ENCODE assay signal across 22 cellular contexts in genomic region chr1:20883766-20884165, GRCh38.
DNase-seq lines count a peak whose midpoint lies in the region; ATAC-seq, FAIRE-seq and TF ChIP-seq lines count a peak whose summit lies in the region.
"Had no signal": no experiment of that assay in that cellular context is flagged by ENCODE, and none has a peak within 500 bp of the region (broad histone marks: within the 10 kb centered on the region; RNA-seq: fewer than 3 reads in every experiment).

No MANE protein-coding gene starts in this region.

- no peak overlapping the region for H3K4me3 ChIP-seq in bronchial epithelial cell (ENCODE audit: low read depth, low read length)
- H3K4me3 ChIP-seq in keratinocyte (ENCODE audit: control insufficient read depth in 2 of 3, extremely low read depth in 1 of 3, insufficient read depth in 2 of 3, low read depth in 1 of 3, low read length in 3 of 3), result no peak overlapping the region
- H3K4me3 ChIP-seq in CD8-positive, alpha-beta T cell (ENCODE audit: low read depth, low read length), result no peak overlapping the region
- H3K4me3 ChIP-seq: K562, spleen had no signal

- no peak for ATAC-seq in stimulated activated naive CD8-positive, alpha-beta T cell treated with anti-CD3 and anti-CD28 coated beads, Interleukin-15, amount 100 ng/mL, for 72 hours
- ATAC-seq in stimulated activated naive CD8-positive, alpha-beta T cell treated with anti-CD3 and anti-CD28 coated beads, Interleukin-15, Interleukin-2, amounts not matched to agents 100 U/mL and 50 U/mL, for 24 hours, result no peak
- ATAC-seq in CD8-positive, alpha-beta T cell, result no peak
- ATAC-seq: K562 had no signal

- no peak overlapping the region for H2AFZ ChIP-seq in keratinocyte (ENCODE audit: control insufficient read depth, low read length)

- H3K36me3 ChIP-seq in bronchial epithelial cell (ENCODE audit: control insufficient read depth, insufficient read depth, low read length), result peaks cover 3% of the 10 kb centered on the region
- H3K36me3 ChIP-seq in keratinocyte (ENCODE audit: control insufficient read depth in 2 of 2, extremely low read depth in 1 of 2, insufficient read depth in 2 of 2, low read length in 2 of 2), result peaks cover 5 to 6% of the 10 kb centered on the region in 2 experiments
- peaks cover 5% of the 10 kb centered on the region for H3K36me3 ChIP-seq in CD8-positive, alpha-beta T cell (ENCODE audit: insufficient read depth, low read length)

- no peaks in the 10 kb centered on the region for H4K20me1 ChIP-seq in keratinocyte (ENCODE audit: control insufficient read depth, extremely low read depth, insufficient read depth, low read length)

- dilution Hi-C loops in keratinocyte (cut with MboI; ENCODE audit: extremely low pct_ligation_motif_present, low sequenced_read_pairs), result no loop called here

- H3K4me1 Mint-ChIP-seq in stimulated activated naive CD8-positive, alpha-beta T cell treated with anti-CD3 and anti-CD28 coated beads, Interleukin-15, amount 100 ng/mL, for 72 hours, result no peaks in the 10 kb centered on the region
- no peaks in the 10 kb centered on the region for H3K4me1 Mint-ChIP-seq in CD8-positive, alpha-beta T cell (ENCODE audit: low read depth)
- H3K4me1 Mint-ChIP-seq in activated T-cell treated with anti-CD3 and anti-CD28 coated beads, Interleukin-2, amount 50 U/mL, for 24 hours (ENCODE audit: low read depth), result no peaks in the 10 kb centered on the region
- H3K4me1 Mint-ChIP-seq: activated CD4-positive, alpha-beta T cell treated with anti-CD3 and anti-CD28 coated beads, Interleukin-2, amount 10 ng/mL, durations not matched to agents 7 days and 5 days had no signal

- FAIRE-seq in bronchial epithelial cell (lab: Jason Lieb, UNC) (no peak), keratinocyte (lab: Jason Lieb, UNC) (peak; percentile 90)
- FAIRE-seq: A204.1, K562, TTC549 had no signal

- H3K27me3 ChIP-seq in bronchial epithelial cell (ENCODE audit: control insufficient read depth, insufficient read depth, low read length) (no peaks in the 10 kb centered on the region), keratinocyte (ENCODE audit: control insufficient read depth, extremely low read depth, insufficient read depth, low read length) (no peaks in the 10 kb centered on the region)
- H3K27me3 ChIP-seq in CD8-positive, alpha-beta T cell (ENCODE audit: insufficient read depth, low read length), result no peaks in the 10 kb centered on the region
- H3K27me3 ChIP-seq: neutrophil, spleen had no signal

- H3K36me3 Mint-ChIP-seq in CD8-positive, alpha-beta T cell, result peaks cover 20% of the 10 kb centered on the region
- H3K36me3 Mint-ChIP-seq in activated T-cell treated with anti-CD3 and anti-CD28 coated beads, Interleukin-2, amount 50 U/mL, for 24 hours (ENCODE audit: low read depth), result peaks cover 37% of the 10 kb centered on the region

- H3K9me3 Mint-ChIP-seq in stimulated activated naive CD8-positive, alpha-beta T cell treated with anti-CD3 and anti-CD28 coated beads, Interleukin-15, amount 100 ng/mL, for 72 hours, result no peaks in the 10 kb centered on the region
- H3K9me3 Mint-ChIP-seq in CD8-positive, alpha-beta T cell, result no peaks in the 10 kb centered on the region
- H3K9me3 Mint-ChIP-seq in activated T-cell treated with anti-CD3 and anti-CD28 coated beads, Interleukin-2, amount 50 U/mL, for 24 hours, result no peaks in the 10 kb centered on the region
- H3K9me3 Mint-ChIP-seq: activated CD4-positive, alpha-beta T cell treated with anti-CD3 and anti-CD28 coated beads, Interleukin-2, amount 10 ng/mL, durations not matched to agents 7 days and 5 days had no signal

- H3K4me3 Mint-ChIP-seq in stimulated activated naive CD8-positive, alpha-beta T cell treated with anti-CD3 and anti-CD28 coated beads, Interleukin-15, amount 100 ng/mL, for 72 hours, result no peak overlapping the region
- no peak overlapping the region for H3K4me3 Mint-ChIP-seq in CD8-positive, alpha-beta T cell
- no peak overlapping the region for H3K4me3 Mint-ChIP-seq in activated T-cell treated with anti-CD3 and anti-CD28 coated beads, Interleukin-2, amount 50 U/mL, for 24 hours
- H3K4me3 Mint-ChIP-seq: activated CD4-positive, alpha-beta T cell treated with anti-CD3 and anti-CD28 coated beads, Interleukin-2, amount 10 ng/mL, durations not matched to agents 7 days and 5 days had no signal

- H3K79me2 ChIP-seq in keratinocyte (ENCODE audit: control insufficient read depth, insufficient read depth, low read length), result no peaks in the 10 kb centered on the region

- POLR2A ChIA-PET in CD8-positive, alpha-beta T cell (lab: Charles Lee), result interaction anchor here (0.6 kb wide), 1 partner anchor 12 kb away, joined by 7 read pairs; no protein-coding TSS in a partner anchor
- POLR2A ChIA-PET in GM10248 (lab: Yijun Ruan, JAX), result no interaction called here

- peak overlapping the region; percentile 67 for H3K4me2 ChIP-seq in keratinocyte (ENCODE audit: control insufficient read depth, extremely low read depth, insufficient read depth, low read depth, low read length)

- DNase-seq in stimulated activated naive CD8-positive, alpha-beta T cell treated with anti-CD3 and anti-CD28 coated beads, Interleukin-15, amount 100 ng/mL, for 72 hours, result no peak
- DNase-seq in stimulated activated naive CD8-positive, alpha-beta T cell treated with anti-CD3 and anti-CD28 coated beads, Interleukin-15, Interleukin-2, amounts not matched to agents 100 U/mL and 50 U/mL, for 24 hours, result no peak
- peak; percentile 85 for DNase-seq in bronchial epithelial cell (ENCODE audit: low read depth)
- DNase-seq in keratinocyte (ENCODE audit: low read depth, low spot score), result peak; percentile 59
- no peak for DNase-seq in CD8-positive, alpha-beta T cell
- DNase-seq in activated T-cell treated with anti-CD3 and anti-CD28 coated beads for 4 hours, result no peak
- no peak for DNase-seq in GM10248 (ENCODE audit: extremely low spot score)
- no peak for DNase-seq in activated T-cell treated with anti-CD3 and anti-CD28 coated beads, Interleukin-2, amount 50 U/mL, for 24 hours
- DNase-seq: activated CD4-positive, alpha-beta T cell treated with anti-CD3 and anti-CD28 coated beads, Interleukin-2, amount 10 ng/mL, durations not matched to agents 7 days and 5 days; activated CD8-positive, alpha-beta memory T cell treated with anti-CD3 and anti-CD28 coated beads, Interleukin-2, amount 50 U/mL, for 48 hours; activated gamma-delta T cell; amniotic stem cell; effector CD8-positive, alpha-beta T cell; NCI-H2171 treated with DMSO at 0.1 percent for 48 hours; NCI-H69; Right ventricle myocardium superior; spleen; SW 1271 had no signal

- H3K9me3 ChIP-seq in keratinocyte (ENCODE audit: control insufficient read depth, low read depth, low read length), result no peaks in the 10 kb centered on the region
- H3K9me3 ChIP-seq in CD8-positive, alpha-beta T cell (ENCODE audit: low read length), result no peaks in the 10 kb centered on the region
- H3K9me3 ChIP-seq: neutrophil, spleen had no signal

- intact Hi-C loops in CD8-positive, alpha-beta T cell (cut with DNase I, micrococcal nuclease), result no loop called here

- H3K27ac Mint-ChIP-seq in stimulated activated naive CD8-positive, alpha-beta T cell treated with anti-CD3 and anti-CD28 coated beads, Interleukin-15, amount 100 ng/mL, for 72 hours, result peak overlapping the region; percentile 0 to 93
- no peak overlapping the region for H3K27ac Mint-ChIP-seq in CD8-positive, alpha-beta T cell
- H3K27ac Mint-ChIP-seq in activated T-cell treated with anti-CD3 and anti-CD28 coated beads, Interleukin-2, amount 50 U/mL, for 24 hours, result no peak overlapping the region
- H3K27ac Mint-ChIP-seq: activated CD4-positive, alpha-beta T cell treated with anti-CD3 and anti-CD28 coated beads, Interleukin-2, amount 10 ng/mL, durations not matched to agents 7 days and 5 days had no signal

- peak overlapping the region; percentile 87 for H3K27ac ChIP-seq in keratinocyte (ENCODE audit: control insufficient read depth, insufficient read depth, low read length)
- no peak overlapping the region for H3K27ac ChIP-seq in CD8-positive, alpha-beta T cell (ENCODE audit: low read depth, low read length)
- H3K27ac ChIP-seq: neutrophil, spleen had no signal

- H3K4me1 ChIP-seq in keratinocyte (ENCODE audit: control insufficient read depth, extremely low read depth, insufficient read depth, low read length), result peaks cover 14% of the 10 kb centered on the region
- no peaks in the 10 kb centered on the region for H3K4me1 ChIP-seq in CD8-positive, alpha-beta T cell (ENCODE audit: insufficient read depth, low read length)
- H3K4me1 ChIP-seq: spleen had no signal

- H3K9me1 ChIP-seq in keratinocyte (ENCODE audit: control insufficient read depth, extremely low read depth, insufficient read depth, low read length), result no peaks in the 10 kb centered on the region

- no peaks in the 10 kb centered on the region for H3K27me3 Mint-ChIP-seq in stimulated activated naive CD8-positive, alpha-beta T cell treated with anti-CD3 and anti-CD28 coated beads, Interleukin-15, amount 100 ng/mL, for 72 hours
- H3K27me3 Mint-ChIP-seq in CD8-positive, alpha-beta T cell (ENCODE audit: low read depth), result no peaks in the 10 kb centered on the region
- H3K27me3 Mint-ChIP-seq in activated T-cell treated with anti-CD3 and anti-CD28 coated beads, Interleukin-2, amount 50 U/mL, for 24 hours, result no peaks in the 10 kb centered on the region
- H3K27me3 Mint-ChIP-seq: activated CD4-positive, alpha-beta T cell treated with anti-CD3 and anti-CD28 coated beads, Interleukin-2, amount 10 ng/mL, durations not matched to agents 7 days and 5 days had no signal

- no peak for TF ChIP-seq CTCF in bronchial epithelial cell (IDR thresholded peaks at IDR 0.05; ENCODE audit: insufficient read depth, low read length, severe bottlenecking)
- no peak for TF ChIP-seq CTCF in keratinocyte (optimal IDR thresholded peaks at IDR 0.05 in 1 of 3, IDR thresholded peaks at IDR 0.05 in 1 of 3, conservative IDR thresholded peaks at IDR 0.05 in 1 of 3; ENCODE audit: extremely low read depth in 1 of 3, insufficient read depth in 2 of 3, low read length in 3 of 3)
- no peak for TF ChIP-seq CTCF in CD8-positive, alpha-beta T cell (IDR thresholded peaks at IDR 0.05)
- TF ChIP-seq CTCF in GM10248 (IDR thresholded peaks at IDR 0.05; ENCODE audit: control extremely low read depth, extremely low read depth, low read depth, missing control alignments), result no peak

- peak overlapping the region; percentile 6 for H3K9ac ChIP-seq in keratinocyte (ENCODE audit: control insufficient read depth, extremely low read depth, insufficient read depth, low read length)

- CTCF ChIA-PET in CD8-positive, alpha-beta T cell (lab: Charles Lee), result no interaction called here
- CTCF ChIA-PET in GM10248 (lab: Yijun Ruan, JAX), result no interaction called here

Comparison
In these comparisons a context has a peak if more than half of its experiments do, and no peak if none do; other contexts are left out.
1. DNase-seq: peak in bronchial epithelial cell (single experiment) and keratinocyte (single experiment); none in stimulated activated naive CD8-positive, alpha-beta T cell treated with anti-CD3 and anti-CD28 coated beads, Interleukin-15, amount 100 ng/mL, for 72 hours (0 of 2), stimulated activated naive CD8-positive, alpha-beta T cell treated with anti-CD3 and anti-CD28 coated beads, Interleukin-15, Interleukin-2, amounts not matched to agents 100 U/mL and 50 U/mL, for 24 hours (single experiment), CD8-positive, alpha-beta T cell (0 of 7), activated T-cell treated with anti-CD3 and anti-CD28 coated beads for 4 hours (single experiment), GM10248 (single experiment) and activated T-cell treated with anti-CD3 and anti-CD28 coated beads, Interleukin-2, amount 50 U/mL, for 24 hours (single experiment).
2. H3K27ac Mint-ChIP-seq: peak in stimulated activated naive CD8-positive, alpha-beta T cell treated with anti-CD3 and anti-CD28 coated beads, Interleukin-15, amount 100 ng/mL, for 72 hours (2 of 2); none in CD8-positive, alpha-beta T cell (single experiment) and activated T-cell treated with anti-CD3 and anti-CD28 coated beads, Interleukin-2, amount 50 U/mL, for 24 hours (single experiment).